8 cellular contexts compared by ENCODE assay signal in the genomic region with DNA sequence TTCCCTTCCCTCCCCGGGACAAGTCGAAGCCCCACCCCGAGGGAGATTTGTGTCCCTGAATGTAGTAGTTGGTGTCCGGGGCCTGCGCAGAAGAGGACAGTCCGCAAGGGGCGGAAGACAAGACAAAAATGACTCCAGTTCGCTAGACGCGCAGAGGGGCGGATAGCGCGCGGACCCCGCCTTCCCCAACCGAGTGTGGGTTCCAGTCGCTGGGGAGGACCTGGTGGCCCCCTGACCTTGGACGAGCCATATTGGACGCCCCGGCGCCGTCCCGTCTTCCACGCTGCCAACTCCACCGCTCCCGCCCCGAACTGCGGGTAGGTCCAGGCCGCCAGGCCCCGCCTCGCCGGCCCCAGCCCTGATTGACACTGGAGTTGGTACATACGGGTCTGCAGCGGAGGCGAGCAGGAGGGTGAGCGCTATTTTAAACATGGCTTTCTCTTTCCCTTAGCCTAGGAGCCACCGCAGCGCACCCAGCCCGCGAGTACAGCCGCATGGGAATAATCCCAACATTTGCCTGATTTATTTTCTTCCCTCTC. TPM values are rescaled to one million over a fixed set of nuclear protein-coding genes. Genes with fewer than 3 reads are reported as not detected.
DNase-seq lines count a peak whose midpoint lies in the region; FAIRE-seq and TF ChIP-seq lines count a peak whose summit lies in the region.

No MANE protein-coding gene starts in this region.

- H3K23me2 ChIP-seq in H9 (ENCODE audit: insufficient read length, low read depth, low read length, poor library complexity, severe bottlenecking), result peaks cover 5% of the 10 kb centered on the region

- H3K14ac ChIP-seq in H9 (ENCODE audit: insufficient read depth, low read length), result peak overlapping the region; percentile 76

- H3K4me2 ChIP-seq in H9 (ENCODE audit: insufficient read depth, insufficient read length, low read length), result peak overlapping the region; percentile 93

- H3K9me3 ChIP-seq in H9 (ENCODE audit: control insufficient read depth, low read depth, low read length) (no peaks in the 10 kb centered on the region), neutrophil (no peaks in the 10 kb centered on the region)

- no peak overlapping the region for H4K91ac ChIP-seq in H9 (ENCODE audit: insufficient read length, low read depth, low read length)

- no peaks in the 10 kb centered on the region for H3K79me1 ChIP-seq in H9 (ENCODE audit: insufficient read depth, low read depth, low read length, poor library complexity, severe bottlenecking)

- no peak overlapping the region for H4K5ac ChIP-seq in H9 (ENCODE audit: insufficient read length, low read depth, low read length)

- peaks cover 2 to 18% (median 3%) of the 10 kb centered on the region in 3 experiments for H3K36me3 Mint-ChIP-seq in H9 (ENCODE audit: insufficient read depth in 1 of 3, low read depth in 3 of 3)

- H3K4me1 Mint-ChIP-seq in H9, result peaks cover 19 to 21% of the 10 kb centered on the region in 2 experiments

- H3K4me3 ChIP-seq in neutrophil (ENCODE audit: low read depth in 1 of 2, low read length in 1 of 2), result peak overlapping the region; percentile 57 to 58

- no peak overlapping the region for H3K23ac ChIP-seq in H9 (ENCODE audit: insufficient read length, low read depth, low read length)

- no peak overlapping the region for H3T11ph ChIP-seq in H9 (ENCODE audit: low read length)

- DNase-seq in GDM1 (lab: John Stamatoyannopoulos, UW), result peak; percentile 71
- DNase-seq in H9, result peak; percentile 90
- DNase-seq in M059J (ENCODE audit: low read depth), result peak; percentile 95
- DNase-seq in SIG-M5 (lab: John Stamatoyannopoulos, UW), result peak; percentile 31
- peak; percentile 7 to 64 (median 42) for DNase-seq in activated naive CD4-positive, alpha-beta T cell (lab: John Stamatoyannopoulos, UW)
- DNase-seq in frontal cortex (ENCODE audit: low spot score in 2 of 2), result peak; percentile 62 to 70
- DNase-seq in substantia nigra (lab: John Stamatoyannopoulos, UW), result peak; percentile 34 to 91 (median 80)

- peak overlapping the region; percentile 96 to 99 for H3K4me3 Mint-ChIP-seq in H9

- no peak overlapping the region for H3K56ac ChIP-seq in H9 (ENCODE audit: insufficient read length, low read depth, low read length)

- peak overlapping the region; percentile 93 for H3K9ac ChIP-seq in H9 (ENCODE audit: extremely low read depth, insufficient read length, low read length)

- no peaks in the 10 kb centered on the region for H3K36me3 ChIP-seq in neutrophil

- H2AFZ ChIP-seq in H9 (ENCODE audit: low read length), result peak overlapping the region; percentile 34

- no peak overlapping the region for H2BK120ac ChIP-seq in H9 (ENCODE audit: low read depth, low read length, poor library complexity, severe bottlenecking)

- no peak overlapping the region for H2BK5ac ChIP-seq in H9 (ENCODE audit: insufficient read length, low read length)

- H3K27ac ChIP-seq in H9 (ENCODE audit: insufficient read length, low read depth, low read length) (peak overlapping the region; percentile 68), neutrophil (no peak overlapping the region), substantia nigra (ENCODE audit: low read depth, low read length, poor library complexity, severe bottlenecking) (peak overlapping the region; percentile 90)

- peak overlapping the region; percentile 92 to 97 (median 96) for H3K27ac Mint-ChIP-seq in H9

- no peaks in the 10 kb centered on the region for H4K20me1 ChIP-seq in H9 (ENCODE audit: control insufficient read depth, insufficient read depth, insufficient read length)

- peak overlapping the region; percentile 84 for H3K18ac ChIP-seq in H9 (ENCODE audit: insufficient read length, low read depth, low read length)

- no peak overlapping the region for H2BK15ac ChIP-seq in H9 (ENCODE audit: low read depth, low read length)

- peak; percentile 53 for TF ChIP-seq CTCF in H9 (conservative IDR thresholded peaks at IDR 0.05)
- TF ChIP-seq CTCF in neutrophil (IDR thresholded peaks at IDR 0.05), result no peak

- H3K4me1 ChIP-seq in H9 (ENCODE audit: insufficient read depth, low read length), result no peaks in the 10 kb centered on the region
- peaks cover 3 to 13% of the 10 kb centered on the region in 2 experiments for H3K4me1 ChIP-seq in neutrophil (ENCODE audit: control insufficient read depth in 1 of 2, insufficient read depth in 1 of 2, low read depth in 1 of 2, low read length in 1 of 2)

- H3K79me2 ChIP-seq in H9 (ENCODE audit: insufficient read depth, low read length), result peaks cover 17% of the 10 kb centered on the region; the same call in 1 of the 2 replicates

- H3K27me3 ChIP-seq in H9 (ENCODE audit: insufficient read depth, low read length), result no peaks in the 10 kb centered on the region
- H3K27me3 ChIP-seq in neutrophil, result peaks cover 23% of the 10 kb centered on the region

- H3K4ac ChIP-seq in H9 (ENCODE audit: low read depth, low read length), result no peak overlapping the region; the same call in 1 of the 2 replicates

- H4K8ac ChIP-seq in H9 (replicated peaks; ENCODE audit: insufficient read length, low read depth, low read length), result no peak overlapping the region

- H2BK20ac ChIP-seq in H9 (ENCODE audit: low read depth, low read length, poor library complexity, severe bottlenecking), result no peak overlapping the region

- WGBS in H9 (ENCODE audit: extremely low coverage, insufficient read length, low lambda C conversion rate), result no CpG with 5 or more reads among the region's 41 CpGs

- H2BK12ac ChIP-seq in H9 (ENCODE audit: insufficient read length, low read depth, low read length), result no peak overlapping the region

- H3K9me3 Mint-ChIP-seq in H9, result 0 out of 5 replicates have a peak, but pooled peaks cover 0 to 5% of the 10 kb centered on the region in 2 experiments

- peaks cover 5% of the 10 kb centered on the region; the same call in 1 of the 2 replicates for H3K27me3 Mint-ChIP-seq in H9 (ENCODE audit: low read depth)

- FAIRE-seq in frontal cortex (lab: Jason Lieb, UNC), result no peak

- no peak overlapping the region for H2AK5ac ChIP-seq in H9 (ENCODE audit: insufficient read length, low read length)

RNA-seq across cellular contexts. Expression of a gene that starts 0.8 kb away (rescaled TPM):
- total RNA-seq in H9 (2021) (183 and 188 TPM in 2 replicates), frontal cortex (40.4 TPM)
- total RNA-seq in M059J (2014; rRNA removed; shearing (Covaris generic)), result 111 and 145 TPM in 2 replicates

Comparison
In these comparisons a context has a peak if more than half of its experiments do, and no peak if none do; other contexts are left out.
1. DNase-seq: peak in every context shown above with its lines; median percentile 95 in M059J; 90 in H9; 80 in substantia nigra; 71 in GDM1; 66 in frontal cortex; 42 in activated naive CD4-positive, alpha-beta T cell; 31 in SIG-M5.